In the genomic region with DNA sequence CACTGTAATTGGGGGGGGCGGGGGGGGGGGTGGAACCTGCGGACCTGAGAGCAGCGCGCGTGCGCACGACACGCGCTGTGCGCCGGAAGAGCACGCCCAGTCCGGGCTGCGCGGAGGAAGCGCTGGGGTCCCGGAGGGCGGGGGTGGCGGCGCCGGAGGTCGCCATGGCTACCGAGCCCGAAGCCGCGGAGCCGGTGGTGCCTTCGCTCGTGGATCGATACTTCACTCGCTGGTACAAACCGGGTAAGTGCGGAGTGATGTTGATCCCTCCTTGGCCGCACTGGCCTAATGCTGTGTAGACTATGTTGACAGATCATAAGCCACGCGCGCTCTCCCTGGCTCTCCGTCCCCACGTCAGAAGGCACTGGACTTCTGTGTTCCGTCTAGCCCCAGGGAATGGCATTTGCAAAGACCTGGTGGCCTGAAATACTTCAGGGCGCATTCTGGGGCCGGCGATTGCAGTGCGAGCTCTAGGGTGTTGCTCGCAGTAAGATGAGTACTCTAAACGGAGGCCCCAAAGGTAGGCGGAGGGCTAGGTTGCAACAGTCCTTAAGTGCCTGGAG, we compare ENCODE assay signal across 8 cellular contexts. TPM values are rescaled to one million over a fixed set of nuclear protein-coding genes. Genes with fewer than 3 reads are reported as not detected.
A peak's percentile ranks its signal among the peaks of the same experiment; 100 is the strongest.
DNase-seq lines count a peak whose midpoint lies in the region; ATAC-seq and TF ChIP-seq lines count a peak whose summit lies in the region.

Gene ABITRAM (plus strand): TSS at position 78 of the 563 bp plus-strand sequence. CDS start 87 bp downstream, at position 165.

- H3K27me3 ChIP-seq in stomach = no peaks in the 10 kb centered on the region

- no peak for TF ChIP-seq POLR2A in stomach (IDR thresholded peaks at IDR 0.05)

- ATAC-seq in GM21723 (IDR thresholded peaks at IDR 0.05; ENCODE audit: unreplicated experiment) = peak; percentile 83

- no peaks in the 10 kb centered on the region for H3K36me3 Mint-ChIP-seq in neural crest cell (ENCODE audit: low read depth)

- 0 to 1% (median 1%) methylated on average over 15 to 47 of the region's 47 CpGs for WGBS in stomach, 5 donors

- peak within 1 kb of the TSS; percentile 100 for H3K4me3 Mint-ChIP-seq in neural crest cell

- peak within 1 kb of the TSS; percentile 90 to 95 (median 93) for H3K27ac ChIP-seq in stomach

- H3K4me1 ChIP-seq in stomach = peaks cover 19 to 40% (median 27%) of the 10 kb centered on the region in 4 donors

- peak; percentile 41 for DNase-seq in DMS79 (lab: John Stamatoyannopoulos, UW)
- peak; percentile 90 for DNase-seq in KG1 (lab: John Stamatoyannopoulos, UW)
- peak; percentile 87 for DNase-seq in RPMI8226
- DNase-seq in activated gamma-delta T cell treated with Interleukin-2 at 50 U/mL for 16 hours = peak; percentile 70
- DNase-seq in foreskin fibroblast = peak; percentile 76 to 94
- DNase-seq in neural crest cell (ENCODE audit: low read depth, low spot score) = peak; percentile 62
- DNase-seq in stomach = peak; percentile 75

- H3K27me3 Mint-ChIP-seq in neural crest cell (ENCODE audit: low read depth) = no peaks in the 10 kb centered on the region

- TF ChIP-seq CTCF in foreskin fibroblast (IDR thresholded peaks at IDR 0.05; ENCODE audit: low read depth, low read length) (no peak), neural crest cell (conservative IDR thresholded peaks at IDR 0.05) (no peak), stomach (IDR thresholded peaks at IDR 0.05) (no peak)

- peaks cover 30% of the 10 kb centered on the region for H3K4me1 Mint-ChIP-seq in neural crest cell

- intact Hi-C loops in stomach (cut with DNase I; ENCODE audit: low total_unique reads) = no loop called here

- H3K27ac Mint-ChIP-seq in neural crest cell (ENCODE audit: unreplicated experiment) = peak within 1 kb of the TSS; percentile 98

- no peak for TF ChIP-seq EP300 in stomach (IDR thresholded peaks at IDR 0.05)

- H3K4me3 ChIP-seq in foreskin fibroblast (ENCODE audit: low read depth in 1 of 2, low read length in 2 of 2) (peak within 1 kb of the TSS; percentile 90 to 98), stomach (peak within 1 kb of the TSS; percentile 83 to 92 (median 88))

- no peaks in the 10 kb centered on the region for H3K9me3 Mint-ChIP-seq in neural crest cell

- no peaks in the 10 kb centered on the region for H3K9me3 ChIP-seq in stomach

- peaks cover 0 to 27% (median 19%) of the 10 kb centered on the region in 4 donors for H3K36me3 ChIP-seq in stomach

RNA-seq across cellular contexts. Expression of gene ABITRAM, which starts in this region (rescaled TPM):
- total RNA-seq in neural crest cell (12.1 and 14.1 TPM in 2 replicates), stomach (1 to 10 TPM in 3 of 5 donors, under 1 TPM in 1, not detected in 1; 0.29 to 7.2 (median 5.6) TPM)
- 10 to 100 TPM; 15.1 to 19.4 (median 16.6) TPM for polyA plus RNA-seq in stomach

Comparison
In these comparisons a context has a peak if more than half of its experiments do, and no peak if none do; other contexts are left out.
1. Peak in every context shown above with its lines: DNase-seq, ATAC-seq, H3K4me3 ChIP-seq and H3K27ac ChIP-seq.